Comparison of ENCODE assay signal across 22 cellular contexts in the genomic region with DNA sequence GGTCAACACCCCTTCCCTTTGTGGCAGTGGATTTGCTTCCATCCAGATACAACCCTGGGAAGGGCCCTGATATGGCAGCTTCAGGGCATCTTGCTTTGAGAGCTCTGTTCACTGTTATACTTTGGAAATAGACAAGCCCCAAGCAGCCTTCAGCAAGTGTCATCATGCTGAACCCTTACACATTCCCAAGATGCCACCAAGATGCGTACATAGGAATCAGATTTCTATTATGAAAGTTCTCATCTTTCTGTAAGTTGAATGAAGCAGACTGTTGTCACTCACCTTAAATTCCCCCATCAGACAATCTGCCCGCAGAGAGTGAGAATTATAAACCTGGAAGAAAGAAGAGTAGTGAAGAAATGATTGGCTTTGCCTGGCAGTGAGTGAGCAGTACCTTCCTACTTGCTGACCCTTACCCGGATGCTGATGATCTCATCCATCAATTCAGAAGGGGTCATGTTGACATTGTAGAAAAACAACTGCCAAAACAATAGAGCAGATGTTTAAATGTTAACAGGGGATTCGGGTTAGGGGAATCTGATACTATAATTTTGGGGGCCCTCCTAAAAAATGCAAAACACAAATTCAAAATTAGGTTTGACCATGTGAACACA.
DNase-seq lines count a peak whose midpoint lies in the region; ATAC-seq, FAIRE-seq and TF ChIP-seq lines count a peak whose summit lies in the region.
"Had no signal": no experiment of that assay in that cellular context is flagged by ENCODE, and none has a peak within 500 bp of the region (broad histone marks: within the 10 kb centered on the region; RNA-seq: fewer than 3 reads in every experiment).

No MANE protein-coding gene starts in this region.

- no peak overlapping the region for H3K4me2 ChIP-seq in astrocyte (ENCODE audit: low read length)

- no peak overlapping the region for H2AFZ ChIP-seq in astrocyte (ENCODE audit: low read depth, low read length)

- no peaks in the 10 kb centered on the region for H3K27me3 Mint-ChIP-seq in astrocyte (ENCODE audit: low read depth, unreplicated experiment)
- H3K27me3 Mint-ChIP-seq: activated naive CD8-positive, alpha-beta T cell treated with anti-CD3 and anti-CD28 coated beads for 36 hours; CD4-positive, CD25-positive, alpha-beta regulatory T cell; stimulated activated naive CD8-positive, alpha-beta T cell treated with anti-CD3 and anti-CD28 coated beads, Interleukin-15, Interleukin-2, amounts not matched to agents 100 ng/mL and 50 ng/mL, for 24 hours had no signal

- H3K9me3 ChIP-seq in cardiac muscle cell (ENCODE audit: low read depth) (no peaks in the 10 kb centered on the region), astrocyte (ENCODE audit: insufficient read depth, low read depth, low read length) (no peaks in the 10 kb centered on the region), stomach smooth muscle (ENCODE audit: control insufficient read depth in 2 of 2, low read length in 2 of 2) (no peaks in the 10 kb centered on the region)

- no peak overlapping the region for H3K4me3 ChIP-seq in cardiac muscle cell
- H3K4me3 ChIP-seq in astrocyte (ENCODE audit: insufficient read depth, low read depth, low read length): no peak overlapping the region
- H3K4me3 ChIP-seq in stomach smooth muscle (ENCODE audit: low read length in 2 of 2): no peak overlapping the region

- no peaks in the 10 kb centered on the region for H3K27me3 ChIP-seq in cardiac muscle cell
- H3K27me3 ChIP-seq in astrocyte (ENCODE audit: insufficient read depth, low read length): no peaks in the 10 kb centered on the region
- no peaks in the 10 kb centered on the region for H3K27me3 ChIP-seq in stomach smooth muscle (ENCODE audit: control insufficient read depth in 1 of 2, insufficient read depth in 2 of 2, low read length in 2 of 2)

- H3K36me3 Mint-ChIP-seq in astrocyte (ENCODE audit: low read depth, unreplicated experiment): peaks cover 40% of the 10 kb centered on the region
- H3K36me3 Mint-ChIP-seq: CD4-positive, CD25-positive, alpha-beta regulatory T cell had no signal

- no peak for DNase-seq in cardiac muscle cell (ENCODE audit: low read depth in 1 of 2, low spot score in 1 of 2)
- no peak for DNase-seq in left cardiac atrium
- no peak for DNase-seq in astrocyte (ENCODE audit: low read depth)
- DNase-seq in iris pigment epithelial cell (ENCODE audit: low read depth): peak; percentile 33
- no peak for DNase-seq in epidermal melanocyte (ENCODE audit: insufficient read length, low spot score)
- DNase-seq: ACHN; activated B cell treated with CpG ODN at 0.5 μM for 24 hours; activated CD8-positive, alpha-beta T cell treated with anti-CD3 and anti-CD28 coated beads, Interleukin-2, amount 10 ng/mL, durations not matched to agents 7 days and 5 days; activated naive CD8-positive, alpha-beta T cell treated with anti-CD3 and anti-CD28 coated beads for 36 hours; activated T-cell treated with anti-CD3 and anti-CD28 coated beads, Interleukin-2, amount 50 U/mL, for 72 hours; CD4-positive, CD25-positive, alpha-beta regulatory T cell; GOT3; kidney glomerular epithelial cell; NCI-H2029 treated with DMSO at 0.1 percent for 48 hours; NCI-H526 had no signal

- no peak overlapping the region for H3K9ac ChIP-seq in astrocyte (ENCODE audit: low read length)
- H3K9ac ChIP-seq in stomach smooth muscle (ENCODE audit: low read length in 2 of 2): no peak overlapping the region

- ATAC-seq in left cardiac atrium (no peak), HG03280 (IDR thresholded peaks at IDR 0.05; ENCODE audit: unreplicated experiment) (no peak), GM19463 (IDR thresholded peaks at IDR 0.05; ENCODE audit: unreplicated experiment) (no peak)
- ATAC-seq: activated CD8-positive, alpha-beta T cell treated with anti-CD3 and anti-CD28 coated beads, Interleukin-2, amount 10 ng/mL, durations not matched to agents 7 days and 5 days; activated T-cell treated with anti-CD3 and anti-CD28 coated beads, Interleukin-2, amount 50 U/mL, for 72 hours had no signal

- peaks cover 7% of the 10 kb centered on the region for H3K79me2 ChIP-seq in astrocyte (ENCODE audit: insufficient read depth, low read length)

- H3K4me1 Mint-ChIP-seq in astrocyte (ENCODE audit: low read depth, unreplicated experiment): peaks cover 19% of the 10 kb centered on the region
- H3K4me1 Mint-ChIP-seq: activated B cell treated with CpG ODN at 0.5 μM for 24 hours had no signal

- H3K27ac Mint-ChIP-seq in astrocyte (ENCODE audit: unreplicated experiment): no peak overlapping the region
- H3K27ac Mint-ChIP-seq: activated B cell treated with CpG ODN at 0.5 μM for 24 hours; activated CD8-positive, alpha-beta T cell treated with anti-CD3 and anti-CD28 coated beads, Interleukin-2, amount 10 ng/mL, durations not matched to agents 7 days and 5 days; activated naive CD8-positive, alpha-beta T cell treated with anti-CD3 and anti-CD28 coated beads for 36 hours; activated T-cell treated with anti-CD3 and anti-CD28 coated beads, Interleukin-2, amount 50 U/mL, for 72 hours; CD4-positive, CD25-positive, alpha-beta regulatory T cell; stimulated activated naive CD8-positive, alpha-beta T cell treated with anti-CD3 and anti-CD28 coated beads, Interleukin-15, Interleukin-2, amounts not matched to agents 100 ng/mL and 50 ng/mL, for 24 hours; T-helper 2 cell treated with Interferon-gamma antibody and Interleukin-4, amounts not matched to agents 5 μg/mL and 100 μg/mL, for 36 hours had no signal

- peaks cover 29% of the 10 kb centered on the region for H3K4me1 ChIP-seq in cardiac muscle cell (ENCODE audit: low read depth)
- H3K4me1 ChIP-seq in astrocyte (ENCODE audit: insufficient read depth, low read length): peaks cover 12% of the 10 kb centered on the region
- H3K4me1 ChIP-seq in stomach smooth muscle (ENCODE audit: control insufficient read depth, insufficient read depth, low read length): peaks cover 15% of the 10 kb centered on the region

- no peaks in the 10 kb centered on the region for H4K20me1 ChIP-seq in astrocyte (ENCODE audit: insufficient read depth, low read length)

- intact Hi-C loops in left cardiac atrium (cut with DNase I): no loop called here

- peak overlapping the region; percentile 88 for H3K27ac ChIP-seq in cardiac muscle cell
- H3K27ac ChIP-seq in astrocyte (ENCODE audit: low read depth, low read length): peak overlapping the region; percentile 29
- peak overlapping the region; percentile 41 for H3K27ac ChIP-seq in stomach smooth muscle (ENCODE audit: low read length)

- TF ChIP-seq CTCF in cardiac muscle cell (IDR thresholded peaks at IDR 0.05; ENCODE audit: low read depth, low read length): no peak
- no peak for TF ChIP-seq CTCF in astrocyte (IDR thresholded peaks at IDR 0.05; ENCODE audit: insufficient read depth, low read depth, low read length)

- H3K4me3 Mint-ChIP-seq in astrocyte (ENCODE audit: unreplicated experiment): no peak overlapping the region
- H3K4me3 Mint-ChIP-seq: activated B cell treated with CpG ODN at 0.5 μM for 24 hours; activated CD8-positive, alpha-beta T cell treated with anti-CD3 and anti-CD28 coated beads, Interleukin-2, amount 10 ng/mL, durations not matched to agents 7 days and 5 days; activated naive CD8-positive, alpha-beta T cell treated with anti-CD3 and anti-CD28 coated beads for 36 hours; activated T-cell treated with anti-CD3 and anti-CD28 coated beads, Interleukin-2, amount 50 U/mL, for 72 hours; CD4-positive, CD25-positive, alpha-beta regulatory T cell; stimulated activated naive CD8-positive, alpha-beta T cell treated with anti-CD3 and anti-CD28 coated beads, Interleukin-15, Interleukin-2, amounts not matched to agents 100 ng/mL and 50 ng/mL, for 24 hours; T-helper 2 cell treated with Interferon-gamma antibody and Interleukin-4, amounts not matched to agents 5 μg/mL and 100 μg/mL, for 36 hours had no signal

- H3K36me3 ChIP-seq in cardiac muscle cell (no peaks in the 10 kb centered on the region), astrocyte (ENCODE audit: insufficient read depth, low read length) (peaks cover 55% of the 10 kb centered on the region), stomach smooth muscle (ENCODE audit: control insufficient read depth in 2 of 2, insufficient read depth in 2 of 2, low read length in 2 of 2) (peaks cover 34 to 49% of the 10 kb centered on the region in 2 donors)

- no peak for FAIRE-seq in astrocyte (lab: Jason Lieb, UNC)
- FAIRE-seq: GM18507, urothelium cell line had no signal

- H3K9me3 Mint-ChIP-seq in astrocyte (ENCODE audit: unreplicated experiment): no peaks in the 10 kb centered on the region
- H3K9me3 Mint-ChIP-seq: activated B cell treated with CpG ODN at 0.5 μM for 24 hours; activated naive CD8-positive, alpha-beta T cell treated with anti-CD3 and anti-CD28 coated beads for 36 hours; activated T-cell treated with anti-CD3 and anti-CD28 coated beads, Interleukin-2, amount 50 U/mL, for 72 hours; stimulated activated naive CD8-positive, alpha-beta T cell treated with anti-CD3 and anti-CD28 coated beads, Interleukin-15, Interleukin-2, amounts not matched to agents 100 ng/mL and 50 ng/mL, for 24 hours; T-helper 2 cell treated with Interferon-gamma antibody and Interleukin-4, amounts not matched to agents 5 μg/mL and 100 μg/mL, for 36 hours had no signal

Comparison
In these comparisons a context has a peak if more than half of its experiments do, and no peak if none do; other contexts are left out.
1. H3K27ac ChIP-seq: peak in every context shown above with its lines; median percentile 88 in cardiac muscle cell; 41 in stomach smooth muscle; 29 in astrocyte.